13 cellular contexts compared by ENCODE assay signal in the genomic region with DNA sequence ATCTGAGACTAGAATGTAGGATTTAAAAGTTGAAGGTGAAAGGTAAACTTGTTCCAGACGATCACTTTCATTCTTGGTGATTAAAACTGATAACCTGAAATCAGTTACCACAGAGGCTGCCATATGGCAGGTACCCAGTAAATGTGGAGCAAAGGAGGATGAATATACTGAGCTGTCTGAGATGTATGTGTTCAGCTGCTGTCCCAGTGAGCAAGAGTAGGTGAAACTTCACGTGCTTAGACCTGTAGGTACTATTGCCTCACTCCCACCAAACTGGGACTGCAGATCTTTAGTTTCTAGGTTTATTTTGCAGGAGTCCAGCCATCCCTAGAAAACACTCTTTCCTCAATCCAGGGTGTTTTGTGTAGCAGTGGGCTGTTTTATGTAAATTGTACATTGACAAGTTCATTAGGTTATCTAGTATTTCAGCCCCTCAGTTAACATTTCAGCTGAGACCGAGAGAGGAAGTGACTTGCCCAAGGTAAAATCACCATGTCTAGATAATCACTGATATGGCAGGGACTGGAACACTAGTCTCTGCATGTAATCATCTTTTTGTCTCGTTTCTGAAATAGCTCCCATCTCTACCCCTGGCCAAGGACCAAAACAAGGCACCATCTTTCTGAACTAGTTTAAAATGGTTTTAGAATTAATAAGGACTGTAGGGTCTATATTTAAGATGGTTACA.
DNase-seq lines count a peak whose midpoint lies in the region; ATAC-seq and TF ChIP-seq lines count a peak whose summit lies in the region.
"Had no signal": no experiment of that assay in that cellular context is flagged by ENCODE, and none has a peak within 500 bp of the region (broad histone marks: within the 10 kb centered on the region; RNA-seq: fewer than 3 reads in every experiment).

No MANE protein-coding gene starts in this region.

- H3K4me3 Mint-ChIP-seq in endothelial cell (ENCODE audit: unreplicated experiment): no peak overlapping the region
- H3K4me3 Mint-ChIP-seq: CD14-positive monocyte had no signal

- no peaks in the 10 kb centered on the region for H3K4me1 Mint-ChIP-seq in endothelial cell (ENCODE audit: unreplicated experiment)

- H3K4me2 ChIP-seq in BLaER1: peak overlapping the region; percentile 54

- H3K36me3 Mint-ChIP-seq in endothelial cell (ENCODE audit: low read depth, unreplicated experiment): peaks cover 13% of the 10 kb centered on the region

- H3K4me3 ChIP-seq in BLaER1: no peak overlapping the region
- H3K4me3 ChIP-seq: SJCRH30 had no signal

- no peaks in the 10 kb centered on the region for H3K9me3 Mint-ChIP-seq in endothelial cell (ENCODE audit: unreplicated experiment)
- H3K9me3 Mint-ChIP-seq: CD14-positive monocyte, nephron had no signal

- H3K9ac ChIP-seq in BLaER1: no peak overlapping the region

- DNase-seq in foreskin keratinocyte: peak; percentile 69 to 73
- no peak for DNase-seq in sciatic nerve (ENCODE audit: low spot score)
- DNase-seq in NK-92 treated with Interleukin-12 subunit alpha and Interleukin-12 subunit beta, amount 100 ng/mL, for 24 hours (lab: John Stamatoyannopoulos, UW): no peak
- DNase-seq in effector CD4-positive, alpha-beta T cell: no peak
- no peak for DNase-seq in endothelial cell (ENCODE audit: low spot score)
- DNase-seq: activated CD4-positive, alpha-beta T cell treated with anti-CD3 and anti-CD28 coated beads for 4 hours; NCI-H446 treated with DMSO at 0.1 percent for 48 hours; SJCRH30 had no signal

- H3K27ac Mint-ChIP-seq in endothelial cell (ENCODE audit: unreplicated experiment): no peak overlapping the region

- ATAC-seq in GM18868 (IDR thresholded peaks at IDR 0.05; ENCODE audit: unreplicated experiment) (peak; percentile 70), HG03520 (IDR thresholded peaks at IDR 0.05; ENCODE audit: unreplicated experiment) (peak; percentile 50), foreskin keratinocyte (peak; percentile 94), sciatic nerve (no peak)

- H3K27ac ChIP-seq in BLaER1: no peak overlapping the region
- peak overlapping the region; percentile 30 for H3K27ac ChIP-seq in foreskin keratinocyte
- H3K27ac ChIP-seq: SJCRH30 had no signal

- intact Hi-C loops in sciatic nerve (cut with DNase I): no loop called here

- TF ChIP-seq CTCF in foreskin keratinocyte (conservative IDR thresholded peaks at IDR 0.05) (no peak), endothelial cell (IDR thresholded peaks at IDR 0.05; ENCODE audit: unreplicated experiment) (no peak)

- H3K4me1 ChIP-seq in BLaER1: peaks cover 17% of the 10 kb centered on the region
- peaks cover 25% of the 10 kb centered on the region for H3K4me1 ChIP-seq in foreskin keratinocyte
- H3K4me1 ChIP-seq: SJCRH30 had no signal

- peaks cover 32% of the 10 kb centered on the region for H3K36me3 ChIP-seq in BLaER1

- no peaks in the 10 kb centered on the region for H3K27me3 Mint-ChIP-seq in endothelial cell (ENCODE audit: unreplicated experiment)

- H3K27me3 ChIP-seq in BLaER1 (no peaks in the 10 kb centered on the region), foreskin keratinocyte (no peaks in the 10 kb centered on the region)
- H3K27me3 ChIP-seq: SJCRH30 had no signal

- H3K9me3 ChIP-seq in BLaER1: no peaks in the 10 kb centered on the region
- H3K9me3 ChIP-seq: SJCRH30 had no signal

- H4K20me1 ChIP-seq in BLaER1: peaks cover 95% of the 10 kb centered on the region

Comparison
In these comparisons a context has a peak if more than half of its experiments do, and no peak if none do; other contexts are left out.
1. DNase-seq: peak in foreskin keratinocyte (2 of 2); none in sciatic nerve (single experiment), NK-92 treated with Interleukin-12 subunit alpha and Interleukin-12 subunit beta, amount 100 ng/mL, for 24 hours (single experiment), effector CD4-positive, alpha-beta T cell (single experiment) and endothelial cell (single experiment).